Comparison of ENCODE assay signal across 1 cellular context in the genomic region with DNA sequence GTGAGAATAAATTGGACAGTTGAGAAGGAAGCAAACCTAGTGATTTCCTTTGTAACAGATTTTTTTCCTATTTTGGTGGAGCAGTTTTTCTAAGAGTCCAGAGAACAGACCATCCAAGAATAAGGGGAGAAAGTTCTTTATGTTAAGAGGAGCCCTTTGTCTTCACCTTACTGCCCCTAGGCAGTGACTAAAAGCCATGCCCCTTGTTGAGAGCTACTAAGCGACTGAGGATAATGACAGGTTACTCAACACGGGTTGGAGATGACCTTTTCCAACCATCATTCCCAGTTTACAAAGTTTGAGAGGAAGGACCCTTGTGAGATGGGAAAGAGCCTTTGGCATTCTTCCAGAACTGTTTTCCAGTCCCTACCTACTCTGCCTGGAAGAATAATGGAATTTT.
TF ChIP-seq lines count a peak whose summit lies in the region.

No MANE protein-coding gene starts in this region.

TF ChIP-seq in WTC11, 78 proteins besides CTCF, POLR2A, EP300 and RAD21 (continued from another document):
- TF ChIP-seq, protein P1, sequence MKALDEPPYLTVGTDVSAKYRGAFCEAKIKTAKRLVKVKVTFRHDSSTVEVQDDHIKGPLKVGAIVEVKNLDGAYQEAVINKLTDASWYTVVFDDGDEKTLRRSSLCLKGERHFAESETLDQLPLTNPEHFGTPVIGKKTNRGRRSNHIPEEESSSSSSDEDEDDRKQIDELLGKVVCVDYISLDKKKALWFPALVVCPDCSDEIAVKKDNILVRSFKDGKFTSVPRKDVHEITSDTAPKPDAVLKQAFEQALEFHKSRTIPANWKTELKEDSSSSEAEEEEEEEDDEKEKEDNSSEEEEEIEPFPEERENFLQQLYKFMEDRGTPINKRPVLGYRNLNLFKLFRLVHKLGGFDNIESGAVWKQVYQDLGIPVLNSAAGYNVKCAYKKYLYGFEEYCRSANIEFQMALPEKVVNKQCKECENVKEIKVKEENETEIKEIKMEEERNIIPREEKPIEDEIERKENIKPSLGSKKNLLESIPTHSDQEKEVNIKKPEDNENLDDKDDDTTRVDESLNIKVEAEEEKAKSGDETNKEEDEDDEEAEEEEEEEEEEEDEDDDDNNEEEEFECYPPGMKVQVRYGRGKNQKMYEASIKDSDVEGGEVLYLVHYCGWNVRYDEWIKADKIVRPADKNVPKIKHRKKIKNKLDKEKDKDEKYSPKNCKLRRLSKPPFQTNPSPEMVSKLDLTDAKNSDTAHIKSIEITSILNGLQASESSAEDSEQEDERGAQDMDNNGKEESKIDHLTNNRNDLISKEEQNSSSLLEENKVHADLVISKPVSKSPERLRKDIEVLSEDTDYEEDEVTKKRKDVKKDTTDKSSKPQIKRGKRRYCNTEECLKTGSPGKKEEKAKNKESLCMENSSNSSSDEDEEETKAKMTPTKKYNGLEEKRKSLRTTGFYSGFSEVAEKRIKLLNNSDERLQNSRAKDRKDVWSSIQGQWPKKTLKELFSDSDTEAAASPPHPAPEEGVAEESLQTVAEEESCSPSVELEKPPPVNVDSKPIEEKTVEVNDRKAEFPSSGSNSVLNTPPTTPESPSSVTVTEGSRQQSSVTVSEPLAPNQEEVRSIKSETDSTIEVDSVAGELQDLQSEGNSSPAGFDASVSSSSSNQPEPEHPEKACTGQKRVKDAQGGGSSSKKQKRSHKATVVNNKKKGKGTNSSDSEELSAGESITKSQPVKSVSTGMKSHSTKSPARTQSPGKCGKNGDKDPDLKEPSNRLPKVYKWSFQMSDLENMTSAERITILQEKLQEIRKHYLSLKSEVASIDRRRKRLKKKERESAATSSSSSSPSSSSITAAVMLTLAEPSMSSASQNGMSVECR (CRISPR knock-in tag; IDR thresholded peaks at IDR 0.05; ENCODE audit: borderline replicate concordance) = no peak
- no peak for TF ChIP-seq RORB (CRISPR knock-in tag; IDR thresholded peaks at IDR 0.05)
- no peak for TF ChIP-seq RELA (CRISPR knock-in tag; IDR thresholded peaks at IDR 0.05; ENCODE audit: borderline replicate concordance)
- TF ChIP-seq, protein P2, sequence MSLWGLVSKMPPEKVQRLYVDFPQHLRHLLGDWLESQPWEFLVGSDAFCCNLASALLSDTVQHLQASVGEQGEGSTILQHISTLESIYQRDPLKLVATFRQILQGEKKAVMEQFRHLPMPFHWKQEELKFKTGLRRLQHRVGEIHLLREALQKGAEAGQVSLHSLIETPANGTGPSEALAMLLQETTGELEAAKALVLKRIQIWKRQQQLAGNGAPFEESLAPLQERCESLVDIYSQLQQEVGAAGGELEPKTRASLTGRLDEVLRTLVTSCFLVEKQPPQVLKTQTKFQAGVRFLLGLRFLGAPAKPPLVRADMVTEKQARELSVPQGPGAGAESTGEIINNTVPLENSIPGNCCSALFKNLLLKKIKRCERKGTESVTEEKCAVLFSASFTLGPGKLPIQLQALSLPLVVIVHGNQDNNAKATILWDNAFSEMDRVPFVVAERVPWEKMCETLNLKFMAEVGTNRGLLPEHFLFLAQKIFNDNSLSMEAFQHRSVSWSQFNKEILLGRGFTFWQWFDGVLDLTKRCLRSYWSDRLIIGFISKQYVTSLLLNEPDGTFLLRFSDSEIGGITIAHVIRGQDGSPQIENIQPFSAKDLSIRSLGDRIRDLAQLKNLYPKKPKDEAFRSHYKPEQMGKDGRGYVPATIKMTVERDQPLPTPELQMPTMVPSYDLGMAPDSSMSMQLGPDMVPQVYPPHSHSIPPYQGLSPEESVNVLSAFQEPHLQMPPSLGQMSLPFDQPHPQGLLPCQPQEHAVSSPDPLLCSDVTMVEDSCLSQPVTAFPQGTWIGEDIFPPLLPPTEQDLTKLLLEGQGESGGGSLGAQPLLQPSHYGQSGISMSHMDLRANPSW (CRISPR knock-in tag; conservative IDR thresholded peaks at IDR 0.05; ENCODE audit: low read depth) = no peak
